Comparison of ENCODE assay signal across 8 cellular contexts in genomic region chr9:130715270-130716077, GRCh38. TPM values are rescaled to one million over a fixed set of nuclear protein-coding genes. Genes with fewer than 3 reads are reported as not detected.
DNase-seq lines count a peak whose midpoint lies in the region; ATAC-seq and TF ChIP-seq lines count a peak whose summit lies in the region.

No MANE protein-coding gene starts in this region.

- H3K9ac ChIP-seq in liver (ENCODE audit: low read depth in 1 of 2, low read length in 2 of 2) = peak overlapping the region in 1 of 2 donors; percentile 35

- H3K4me1 Mint-ChIP-seq in activated naive CD4-positive, alpha-beta T cell treated with anti-CD3 and anti-CD28 coated beads, Interleukin-2, amount 50 U/mL, for 24 hours = peaks cover 57% of the 10 kb centered on the region
- peaks cover 28% of the 10 kb centered on the region for H3K4me1 Mint-ChIP-seq in type B pancreatic cell (ENCODE audit: unreplicated experiment)

- H3K27me3 ChIP-seq in ascending aorta = no peaks in the 10 kb centered on the region
- no peaks in the 10 kb centered on the region for H3K27me3 ChIP-seq in liver (ENCODE audit: control insufficient read depth in 4 of 4, insufficient read depth in 4 of 4, low read length in 3 of 4)

- no peak for TF ChIP-seq CTCF in ascending aorta (IDR thresholded peaks at IDR 0.05)
- no peak for TF ChIP-seq CTCF in liver (IDR thresholded peaks at IDR 0.05; ENCODE audit: low read depth, low read length, missing input control)
- TF ChIP-seq CTCF in type B pancreatic cell (conservative IDR thresholded peaks at IDR 0.05) = no peak

- no peaks in the 10 kb centered on the region for H3K36me3 ChIP-seq in ascending aorta
- H3K36me3 ChIP-seq in liver (ENCODE audit: control insufficient read depth in 4 of 4, insufficient read depth in 3 of 4, low read depth in 1 of 4, low read length in 3 of 4) = no peaks in the 10 kb centered on the region

- no peaks in the 10 kb centered on the region for H3K36me3 Mint-ChIP-seq in activated naive CD4-positive, alpha-beta T cell treated with anti-CD3 and anti-CD28 coated beads, Interleukin-2, amount 50 U/mL, for 24 hours
- H3K36me3 Mint-ChIP-seq in type B pancreatic cell = peaks cover 3% of the 10 kb centered on the region

- DNase-seq in activated naive CD4-positive, alpha-beta T cell (lab: John Stamatoyannopoulos, UW) = no peak
- DNase-seq in ascending aorta (ENCODE audit: low spot score in 2 of 2) (no peak), type B pancreatic cell (ENCODE audit: extremely low spot score, unreplicated experiment) (no peak), DMS53 treated with DMSO at 0.1 percent for 48 hours (lab: John Stamatoyannopoulos, UW; ENCODE audit: unreplicated experiment) (no peak), KBM-7 (no peak)

- H3K27ac ChIP-seq in ascending aorta (peak overlapping the region in 1 of 2 donors; percentile 33), liver (ENCODE audit: low read depth in 1 of 2, low read length in 2 of 2) (peak overlapping the region; percentile 21 to 37)

- H3K4me3 Mint-ChIP-seq in activated naive CD4-positive, alpha-beta T cell treated with anti-CD3 and anti-CD28 coated beads, Interleukin-2, amount 50 U/mL, for 24 hours = peak overlapping the region; percentile 95
- H3K4me3 Mint-ChIP-seq in type B pancreatic cell = peak overlapping the region; percentile 96

- H3K4me1 ChIP-seq in ascending aorta (peaks cover 0 to 16% of the 10 kb centered on the region in 2 donors), liver (ENCODE audit: control insufficient read depth in 4 of 4, insufficient read depth in 4 of 4, low read length in 3 of 4) (peaks cover 4 to 35% (median 24%) of the 10 kb centered on the region in 4 donors)

- peak overlapping the region; percentile 78 to 90 for H3K4me3 ChIP-seq in ascending aorta
- H3K4me3 ChIP-seq in liver (ENCODE audit: low read depth in 1 of 3, low read length in 3 of 3) = peak overlapping the region; percentile 2 to 98 (median 42)

- no peaks in the 10 kb centered on the region for H3K9me3 Mint-ChIP-seq in activated naive CD4-positive, alpha-beta T cell treated with anti-CD3 and anti-CD28 coated beads, Interleukin-2, amount 50 U/mL, for 24 hours
- H3K9me3 Mint-ChIP-seq in type B pancreatic cell = no peaks in the 10 kb centered on the region

- H3K9me3 ChIP-seq in ascending aorta (no peaks in the 10 kb centered on the region), liver (ENCODE audit: control insufficient read depth in 4 of 4, low read length in 3 of 4) (no peaks in the 10 kb centered on the region)

- ATAC-seq in HG02885 (IDR thresholded peaks at IDR 0.05; ENCODE audit: poor library complexity, unreplicated experiment) = no peak

- no peak for TF ChIP-seq RAD21 in liver (IDR thresholded peaks at IDR 0.05)

- no peaks in the 10 kb centered on the region for H3K27me3 Mint-ChIP-seq in activated naive CD4-positive, alpha-beta T cell treated with anti-CD3 and anti-CD28 coated beads, Interleukin-2, amount 50 U/mL, for 24 hours
- no peaks in the 10 kb centered on the region for H3K27me3 Mint-ChIP-seq in type B pancreatic cell

- intact Hi-C loops in ascending aorta (cut with DNase I) = no loop called here

- WGBS in liver = 16% methylated on average over 7 of the region's 7 CpGs

- H3K27ac Mint-ChIP-seq in activated naive CD4-positive, alpha-beta T cell treated with anti-CD3 and anti-CD28 coated beads, Interleukin-2, amount 50 U/mL, for 24 hours = no peak overlapping the region
- peak overlapping the region; percentile 92 for H3K27ac Mint-ChIP-seq in type B pancreatic cell

- in situ Hi-C loops in KBM-7 (cut with MboI; ENCODE audit: low pct_unique_long_range_greater_than_20kb, low sequenced_read_pairs) = no loop called here

TF ChIP-seq in liver, 16 proteins besides CTCF, POLR2A, EP300 and RAD21:
- TF ChIP-seq JUND (IDR thresholded peaks at IDR 0.05) (no peak), REST (IDR thresholded peaks at IDR 0.05) (no peak), ZBTB33 (IDR thresholded peaks at IDR 0.05) (no peak), NR2F2 (IDR thresholded peaks at IDR 0.05) (no peak), YY1 (IDR thresholded peaks at IDR 0.05) (no peak), FOXA2 (IDR thresholded peaks at IDR 0.05) (no peak), GABPA (IDR thresholded peaks at IDR 0.05 in 1 of 2, conservative IDR thresholded peaks at IDR 0.05 in 1 of 2) (no peak), HNF4A (conservative IDR thresholded peaks at IDR 0.05) (no peak), ATF3 (IDR thresholded peaks at IDR 0.05) (no peak), EGR1 (IDR thresholded peaks at IDR 0.05; ENCODE audit: low read depth in 2 of 2) (no peak), FOXA1 (IDR thresholded peaks at IDR 0.05) (no peak), RXRA (IDR thresholded peaks at IDR 0.05) (no peak), HNF4G (IDR thresholded peaks at IDR 0.05) (no peak), TAF1 (conservative IDR thresholded peaks at IDR 0.05) (no peak), MAX (IDR thresholded peaks at IDR 0.05) (no peak)

RNA-seq across cellular contexts. Expression of gene EXOSC2, which starts 21.9 kb away (rescaled TPM):
- total RNA-seq in ascending aorta (20.6 TPM), liver (10 to 100 TPM; 16.6 to 21.2 TPM), type B pancreatic cell (ENCODE audit: low replicate concordance) (38.9 and 57.2 TPM in 2 replicates)
- polyA plus RNA-seq in liver = 1 to 10 TPM; 7.6 to 9.5 TPM

RNA-seq across cellular contexts. Expression of gene PRDM12, which starts 51.1 kb away (rescaled TPM):
- total RNA-seq in ascending aorta = not detected
- total RNA-seq in liver = not detected
- polyA plus RNA-seq in liver = under 1 TPM in 1 of 2 donors, not detected in 1; 0.02 TPM
- 0.34 and 0.50 TPM in 2 replicates for total RNA-seq in type B pancreatic cell (ENCODE audit: low replicate concordance)
